36 cellular contexts compared by ENCODE assay signal in genomic region chr22:32269316-32269715, GRCh38. TPM values are rescaled to one million over a fixed set of nuclear protein-coding genes. Genes with fewer than 3 reads are reported as not detected.
"Had no signal": no experiment of that assay in that cellular context is flagged by ENCODE, and none has a peak within 500 bp of the region (broad histone marks: within the 10 kb centered on the region; RNA-seq: fewer than 3 reads in every experiment).

No MANE protein-coding gene starts in this region.

- FAIRE-seq: astrocyte, TTC549 had no signal

- H3K36me3 ChIP-seq: adrenal gland, brain microvascular endothelial cell, breast epithelium had no signal

- H3K9me3 ChIP-seq: adrenal gland, body of pancreas, breast epithelium had no signal

- H3K27me3 ChIP-seq: adrenal gland, body of pancreas, brain microvascular endothelial cell, breast epithelium had no signal

- H3K4me3 ChIP-seq: adrenal gland, body of pancreas, breast epithelium had no signal

- H3K4me1 ChIP-seq: body of pancreas, breast epithelium had no signal

- ATAC-seq: activated CD8-positive, alpha-beta T cell treated with anti-CD3 and anti-CD28 coated beads for 36 hours; activated naive CD4-positive, alpha-beta T cell treated with anti-CD3 and anti-CD28 coated beads, Interleukin-2, amount 50 U/mL, for 72 hours; activated T-cell treated with anti-CD3 and anti-CD28 coated beads, Interleukin-2, amount 50 U/mL, for 4 hours; activated T-cell treated with anti-CD3 and anti-CD28 coated beads, Interleukin-2, amount 50 U/mL, for 72 hours; activated T-helper 17 cell treated with anti-CD3 and anti-CD28 coated beads, Interleukin-2, amount 50 U/mL, for 72 hours; body of pancreas had no signal

- H3K27ac ChIP-seq: adrenal gland, body of pancreas, brain microvascular endothelial cell, breast epithelium, VCaP had no signal

- DNase-seq: activated B cell treated with CpG ODN at 0.5 μM for 24 hours; activated CD4-positive, alpha-beta memory T cell treated with anti-CD3 and anti-CD28 coated beads for 36 hours; activated CD4-positive, alpha-beta T cell treated with anti-CD3 and anti-CD28 coated beads for 4 hours; activated CD4-positive, alpha-beta T cell treated with anti-CD3 and anti-CD28 coated beads, Interleukin-2, amount 50 U/mL, for 1 hour; activated CD4-positive, alpha-beta T cell treated with anti-CD3 and anti-CD28 coated beads, Interleukin-2, amount 50 U/mL, for 4 hours; activated CD4-positive, CD25-positive, alpha-beta regulatory T cell treated with anti-CD3 and anti-CD28 coated beads, Interleukin-2, amount 50 U/mL, for 72 hours; activated CD8-positive, alpha-beta memory T cell treated with anti-CD3 and anti-CD28 coated beads, Interleukin-2, amount 50 U/mL, for 4 hours; activated CD8-positive, alpha-beta T cell treated with anti-CD3 and anti-CD28 coated beads for 36 hours; activated effector memory CD4-positive, alpha-beta T cell treated with anti-CD3 and anti-CD28 coated beads, Interleukin-2, amount 50 U/mL, for 16 hours; activated gamma-delta T cell treated with Interleukin-2 at 50 U/mL for 16 hours; activated naive CD4-positive, alpha-beta T cell; activated naive CD4-positive, alpha-beta T cell treated with anti-CD3 and anti-CD28 coated beads for 36 hours; activated naive CD4-positive, alpha-beta T cell treated with anti-CD3 and anti-CD28 coated beads, Interleukin-2, amount 50 U/mL, for 16 hours; activated naive CD8-positive, alpha-beta T cell treated with anti-CD3 and anti-CD28 coated beads for 36 hours; activated T-cell treated with anti-CD3 and anti-CD28 coated beads for 4 hours; activated T-cell treated with anti-CD3 and anti-CD28 coated beads, Interleukin-2, amount 50 U/mL, for 1 hour; activated T-cell treated with anti-CD3 and anti-CD28 coated beads, Interleukin-2, amount 50 U/mL, for 4 hours; activated T-cell treated with anti-CD3 and anti-CD28 coated beads, Interleukin-2, amount 50 U/mL, for 72 hours; adrenal gland; amniotic stem cell; aorta; body of pancreas; brain microvascular endothelial cell; central memory CD4-positive, alpha-beta T cell; T-helper 1 cell; T-helper 2 cell; T-helper 9 cell had no signal

RNA-seq across cellular contexts. Expression of gene SLC5A4, which starts 14.2 kb away (rescaled TPM):
- total RNA-seq: activated B cell treated with CpG ODN at 0.5 μM for 24 hours; activated CD4-positive, alpha-beta memory T cell treated with anti-CD3 and anti-CD28 coated beads for 36 hours; activated CD4-positive, alpha-beta T cell treated with anti-CD3 and anti-CD28 coated beads, Interleukin-2, amount 10 ng/mL, durations not matched to agents 24 days and 14 days; activated CD8-positive, alpha-beta memory T cell treated with anti-CD3 and anti-CD28 coated beads for 36 hours; activated CD8-positive, alpha-beta T cell treated with anti-CD3 and anti-CD28 coated beads for 36 hours; activated naive CD4-positive, alpha-beta T cell treated with anti-CD3 and anti-CD28 coated beads for 36 hours; activated naive CD4-positive, alpha-beta T cell treated with anti-CD3 and anti-CD28 coated beads, Interleukin-2, amount 50 U/mL, for 72 hours; activated naive CD8-positive, alpha-beta T cell treated with anti-CD3 and anti-CD28 coated beads for 36 hours; activated T-cell treated with anti-CD3 and anti-CD28 coated beads, Interleukin-2, amount 50 U/mL, for 4 hours; activated T-cell treated with anti-CD3 and anti-CD28 coated beads, Interleukin-2, amount 50 U/mL, for 72 hours; activated T-helper 1 cell treated with anti-CD3 and anti-CD28 coated beads, Interleukin-12 subunit alpha, Interleukin-12 subunit beta, Interleukin-2, Interleukin-4 antibody, amounts not matched to agents 30 ng/mL and 10 ng/mL and 1 ng/mL, durations not matched to agents 14 hours and 24 hours and 36 hours; activated T-helper 17 cell treated with anti-CD3 and anti-CD28 coated beads, Interleukin-2, amount 50 U/mL, for 72 hours had no signal
